ENCODE assay signal across 32 cellular contexts in the genomic region with DNA sequence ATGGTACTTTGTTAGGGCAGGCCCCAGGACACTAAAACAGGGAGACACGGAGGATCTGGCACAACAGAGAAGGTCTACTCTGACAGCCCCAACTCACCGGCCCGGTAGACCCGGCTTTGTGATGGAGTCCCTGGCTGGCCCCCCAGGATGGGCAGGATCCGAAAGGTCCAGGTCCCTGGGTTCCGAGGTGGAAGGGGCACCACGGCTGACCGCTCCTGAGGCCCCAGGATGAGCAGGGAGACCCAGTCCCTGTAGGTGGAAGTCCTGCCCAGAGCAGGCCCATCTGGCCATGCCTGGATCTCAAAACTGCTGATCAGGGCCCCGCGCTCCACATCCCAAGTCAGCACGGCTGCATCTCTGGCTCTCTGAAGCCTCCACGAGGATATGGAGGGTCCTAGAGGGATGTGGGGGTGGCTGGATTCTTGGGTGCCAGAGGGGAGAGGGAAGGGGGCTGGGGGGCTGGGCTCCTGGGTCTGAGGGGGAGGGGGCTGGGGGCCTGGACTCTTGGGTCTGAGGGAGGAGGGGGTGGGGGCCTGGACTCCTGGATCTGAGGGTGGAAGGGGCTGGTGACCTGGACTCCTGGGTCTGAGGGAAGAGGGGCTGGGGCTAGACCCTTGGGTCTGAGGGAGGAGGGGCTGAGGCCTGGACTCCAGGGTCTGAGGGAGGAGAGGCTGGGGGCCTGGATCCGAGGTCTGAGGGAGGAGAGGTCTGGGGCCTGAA. TPM values are rescaled to one million over a fixed set of nuclear protein-coding genes. Genes with fewer than 3 reads are reported as not detected.
"Had no signal": no experiment of that assay in that cellular context is flagged by ENCODE, and none has a peak within 500 bp of the region (broad histone marks: within the 10 kb centered on the region; RNA-seq: fewer than 3 reads in every experiment).

No MANE protein-coding gene starts in this region.

- FAIRE-seq: TTC549 had no signal

- H3K27ac ChIP-seq: ascending aorta, cardiac muscle cell, KMS-11, SJSA1 had no signal

- H3K4me3 ChIP-seq: ascending aorta, cardiac muscle cell, SJSA1 had no signal

- H3K9me3 Mint-ChIP-seq: activated CD4-positive, alpha-beta memory T cell treated with anti-CD3 and anti-CD28 coated beads, Interleukin-2, amount 10 ng/mL, durations not matched to agents 7 days and 5 days; activated naive CD4-positive, alpha-beta T cell treated with anti-CD3 and anti-CD28 coated beads, Interleukin-2, amount 10 ng/mL, durations not matched to agents 7 days and 5 days; T-helper 1 cell treated with Interleukin-12 subunit alpha and Interleukin-12 subunit beta and Interleukin-4 antibody, amounts not matched to agents 30 μg/mL and 1 μg/mL, for 36 hours; T-helper 2 cell treated with Interferon-gamma antibody and Interleukin-4, amounts not matched to agents 5 μg/mL and 100 μg/mL, for 36 hours had no signal

- H3K27ac Mint-ChIP-seq: activated CD4-positive, alpha-beta memory T cell treated with anti-CD3 and anti-CD28 coated beads, Interleukin-2, amount 10 ng/mL, durations not matched to agents 7 days and 5 days; activated CD8-positive, alpha-beta memory T cell treated with anti-CD3 and anti-CD28 coated beads, Interleukin-2, amount 10 ng/mL, durations not matched to agents 7 days and 5 days; activated naive CD4-positive, alpha-beta T cell treated with anti-CD3 and anti-CD28 coated beads, Interleukin-2, amount 10 ng/mL, durations not matched to agents 7 days and 5 days; activated naive CD8-positive, alpha-beta T cell; T-helper 2 cell treated with Interferon-gamma antibody and Interleukin-4, amounts not matched to agents 5 μg/mL and 100 μg/mL, for 36 hours; WTC11 had no signal

- H3K36me3 Mint-ChIP-seq: activated CD8-positive, alpha-beta memory T cell treated with anti-CD3 and anti-CD28 coated beads, Interleukin-2, amount 10 ng/mL, durations not matched to agents 7 days and 5 days; activated naive CD4-positive, alpha-beta T cell treated with anti-CD3 and anti-CD28 coated beads, Interleukin-2, amount 10 ng/mL, durations not matched to agents 7 days and 5 days; activated naive CD8-positive, alpha-beta T cell had no signal

- DNase-seq: activated CD4-positive, alpha-beta memory T cell treated with anti-CD3 and anti-CD28 coated beads, Interleukin-2, amount 10 ng/mL, durations not matched to agents 7 days and 5 days; activated CD4-positive, alpha-beta T cell treated with anti-CD3 and anti-CD28 coated beads for 4 hours; activated CD4-positive, CD25-positive, alpha-beta regulatory T cell treated with anti-CD3 and anti-CD28 coated beads, Interleukin-2, amount 50 U/mL, for 72 hours; activated CD8-positive, alpha-beta memory T cell treated with anti-CD3 and anti-CD28 coated beads for 24 hours; activated CD8-positive, alpha-beta memory T cell treated with anti-CD3 and anti-CD28 coated beads, Interleukin-2, amount 10 ng/mL, durations not matched to agents 7 days and 5 days; activated CD8-positive, alpha-beta memory T cell treated with anti-CD3 and anti-CD28 coated beads, Interleukin-2, amount 50 U/mL, for 48 hours; activated effector memory CD4-positive, alpha-beta T cell treated with Interleukin-2 at 50 U/mL for 16 hours; activated naive CD4-positive, alpha-beta T cell treated with anti-CD3 and anti-CD28 coated beads, Interleukin-2, amount 10 ng/mL, durations not matched to agents 7 days and 5 days; activated T-cell treated with anti-CD3 and anti-CD28 coated beads, Interleukin-2, amount 50 U/mL, for 48 hours; amniotic stem cell; MM.1S; MV-4-11; NCI-H1092; NCI-H1436 treated with DMSO at 0.1 percent for 48 hours; NCI-H1694 treated with DMSO at 0.1 percent for 48 hours; NCI-H2029; NCI-H345; NCI-H524 treated with DMSO at 0.1 percent for 48 hours; SHP77 treated with DMSO at 0.1 percent for 48 hours; SK-N-SH had no signal

- H3K4me3 Mint-ChIP-seq: activated CD8-positive, alpha-beta memory T cell treated with anti-CD3 and anti-CD28 coated beads, Interleukin-2, amount 10 ng/mL, durations not matched to agents 7 days and 5 days; activated naive CD8-positive, alpha-beta T cell had no signal

- H3K36me3 ChIP-seq: ascending aorta, cardiac muscle cell had no signal

- H3K9ac ChIP-seq: KMS-11, SK-N-SH had no signal

- H3K9me3 ChIP-seq: ascending aorta, SJSA1, SK-N-SH had no signal

RNA-seq across cellular contexts. Expression of gene IGLON5, which starts 25.9 kb away (rescaled TPM):
- total RNA-seq: LHCN-M2, NCI-H460, RPMI7951, SJSA1 had no signal

RNA-seq across cellular contexts. Expression of gene CLDND2, which starts 31.5 kb away (rescaled TPM):
- total RNA-seq: ascending aorta, LHCN-M2, RPMI7951, SJSA1 had no signal

RNA-seq across cellular contexts. Expression of gene NKG7, which starts 35.2 kb away (rescaled TPM):
- total RNA-seq: cardiac muscle cell, LHCN-M2, NCI-H460, RPMI7951, SJSA1 had no signal
- polyA plus RNA-seq: SK-N-SH had no signal
